ENCODE assay signal across 16 cellular contexts in the genomic region with DNA sequence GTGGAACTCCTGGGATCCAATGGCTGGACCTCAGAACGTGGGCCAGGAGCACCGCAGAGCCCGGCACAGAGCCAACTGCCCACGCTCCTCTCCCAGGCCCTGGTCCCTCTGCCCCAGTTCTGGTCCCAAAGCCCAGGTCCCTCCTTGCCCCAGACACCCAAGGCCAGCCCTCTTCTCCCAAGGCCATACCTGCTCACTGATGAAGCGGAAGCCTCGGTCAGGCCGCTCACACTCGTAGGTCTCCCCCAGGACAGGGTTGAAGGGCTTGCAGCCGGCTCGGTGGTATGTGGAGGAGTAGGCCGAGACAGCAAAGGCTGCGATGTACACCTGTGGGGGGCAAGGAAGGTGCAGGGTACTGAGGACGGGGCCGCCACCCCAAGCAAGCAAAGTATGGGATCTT. TPM values are rescaled to one million over a fixed set of nuclear protein-coding genes. Genes with fewer than 3 reads are reported as not detected.
"Had no signal": no experiment of that assay in that cellular context is flagged by ENCODE, and none has a peak within 500 bp of the region (broad histone marks: within the 10 kb centered on the region; RNA-seq: fewer than 3 reads in every experiment).

No MANE protein-coding gene starts in this region.

- H3K4me3 Mint-ChIP-seq: naive thymus-derived CD4-positive, alpha-beta T cell; T-helper 2 cell treated with Interferon-gamma antibody and Interleukin-4, amounts not matched to agents 5 μg/mL and 100 μg/mL, for 36 hours had no signal

- H3K9me3 Mint-ChIP-seq: naive thymus-derived CD4-positive, alpha-beta T cell; T-helper 2 cell treated with Interferon-gamma antibody and Interleukin-4, amounts not matched to agents 5 μg/mL and 100 μg/mL, for 36 hours had no signal

- H3K27me3 Mint-ChIP-seq: naive thymus-derived CD4-positive, alpha-beta T cell had no signal

- H3K27ac Mint-ChIP-seq: T-helper 2 cell treated with Interferon-gamma antibody and Interleukin-4, amounts not matched to agents 5 μg/mL and 100 μg/mL, for 36 hours had no signal

- ATAC-seq: esophagus mucosa; left lung; mucosa of descending colon; naive thymus-derived CD4-positive, alpha-beta T cell; stimulated activated naive CD8-positive, alpha-beta T cell treated with anti-CD3 and anti-CD28 coated beads, Interleukin-15, Interleukin-2, amounts not matched to agents 100 U/mL and 50 U/mL, for 24 hours had no signal

- DNase-seq: activated CD4-positive, alpha-beta T cell treated with anti-CD3 and anti-CD28 coated beads, Interleukin-2, amount 50 U/mL, for 1 hour; activated CD4-positive, CD25-positive, alpha-beta regulatory T cell; kidney; left lung; mucosa of descending colon; naive thymus-derived CD4-positive, alpha-beta T cell; SJCRH30; stimulated activated CD4-positive, alpha-beta T cell treated with anti-CD3 and anti-CD28 coated beads, Interleukin-4, amount 100 ng/mL, for 4 hours; stimulated activated CD8-positive, alpha-beta memory T cell treated with anti-CD3 and anti-CD28 coated beads, Interleukin-4, amount 100 ng/mL, for 48 hours; stimulated activated naive CD8-positive, alpha-beta T cell treated with anti-CD3 and anti-CD28 coated beads, Interleukin-15, Interleukin-2, amounts not matched to agents 100 U/mL and 50 U/mL, for 24 hours; SW 1271; trophoblast cell had no signal

RNA-seq across cellular contexts. Expression of a gene that starts 18.4 kb away (rescaled TPM):
- total RNA-seq: cardiac muscle cell, hepatocyte had no signal

RNA-seq across cellular contexts. Expression of a gene that starts 37.9 kb away (rescaled TPM):
- total RNA-seq: SJCRH30 had no signal
